8 cellular contexts compared by ENCODE assay signal in genomic region chr19:2456301-2456570, GRCh38. TPM values are rescaled to one million over a fixed set of nuclear protein-coding genes. Genes with fewer than 3 reads are reported as not detected.
DNase-seq lines count a peak whose midpoint lies in the region; ATAC-seq and TF ChIP-seq lines count a peak whose summit lies in the region.

No MANE protein-coding gene starts in this region.

- H3K27ac Mint-ChIP-seq in activated naive CD8-positive, alpha-beta T cell treated with anti-CD3 and anti-CD28 coated beads, Interleukin-2, amount 50 U/mL, for 24 hours: peak overlapping the region; percentile 73

- no peak for TF ChIP-seq EP300 in transverse colon (IDR thresholded peaks at IDR 0.05; ENCODE audit: low read depth)

- no peak for DNase-seq in activated naive CD8-positive, alpha-beta T cell treated with anti-CD3 and anti-CD28 coated beads, Interleukin-2, amount 50 U/mL, for 24 hours
- DNase-seq in left lung (no peak), transverse colon (no peak), CD1c-positive myeloid dendritic cell (ENCODE audit: extremely low spot score) (no peak), iPS-NIHi11 (ENCODE audit: low spot score) (no peak), germinal center (ENCODE audit: low spot score) (no peak)

- peak overlapping the region; percentile 83 for H3K4me3 Mint-ChIP-seq in activated naive CD8-positive, alpha-beta T cell treated with anti-CD3 and anti-CD28 coated beads, Interleukin-2, amount 50 U/mL, for 24 hours

- TF ChIP-seq CTCF in left lung (IDR thresholded peaks at IDR 0.05): no peak
- TF ChIP-seq CTCF in transverse colon (IDR thresholded peaks at IDR 0.05): no peak

- no peaks in the 10 kb centered on the region for H3K9me3 ChIP-seq in BLaER1 treated with 17β-estradiol and CSF1 and Interleukin-3, amounts not matched to agents 10 nM and 100 nM (replicated peaks in 1 of 11)
- H3K9me3 ChIP-seq in left lung (no peaks in the 10 kb centered on the region), transverse colon (no peaks in the 10 kb centered on the region)

- H3K4me1 ChIP-seq in BLaER1 treated with 17β-estradiol and CSF1 and Interleukin-3, amounts not matched to agents 10 nM and 100 nM: peaks cover 30 to 77% (median 59%) of the 10 kb centered on the region in 10 experiments
- H3K4me1 ChIP-seq in left lung: peaks cover 0 to 27% of the 10 kb centered on the region in 2 donors
- H3K4me1 ChIP-seq in transverse colon: peaks cover 8 to 20% (median 16%) of the 10 kb centered on the region in 4 donors

- intact Hi-C loops in left lung (cut with DNase I) (no loop called here), transverse colon (cut with DNase I; ENCODE audit: low total_unique reads) (no loop called here)

- TF ChIP-seq POLR2A in transverse colon (IDR thresholded peaks at IDR 0.05): no peak

- H3K36me3 Mint-ChIP-seq in activated naive CD8-positive, alpha-beta T cell treated with anti-CD3 and anti-CD28 coated beads, Interleukin-2, amount 50 U/mL, for 24 hours (ENCODE audit: low read depth): peaks cover 3% of the 10 kb centered on the region

- H4K20me1 ChIP-seq in BLaER1 treated with 17β-estradiol and CSF1 and Interleukin-3, amounts not matched to agents 10 nM and 100 nM: peaks cover 3 to 52% (median 50%) of the 10 kb centered on the region in 11 experiments; a peak in 20 of 22 replicates

- no CpG with 5 or more reads among the region's 26 CpGs for WGBS in transverse colon (ENCODE audit: low coverage in 1 of 2), 2 donors

- peak overlapping the region; percentile 97 to 100 (median 100) for H3K4me2 ChIP-seq in BLaER1 treated with 17β-estradiol and CSF1 and Interleukin-3, amounts not matched to agents 10 nM and 100 nM

- peaks cover 16% of the 10 kb centered on the region for H3K4me1 Mint-ChIP-seq in activated naive CD8-positive, alpha-beta T cell treated with anti-CD3 and anti-CD28 coated beads, Interleukin-2, amount 50 U/mL, for 24 hours

- H3K27ac ChIP-seq in BLaER1 treated with 17β-estradiol and CSF1 and Interleukin-3, amounts not matched to agents 10 nM and 100 nM: peak overlapping the region; percentile 27 to 97 (median 92); a peak in 21 of 22 replicates
- peak overlapping the region in 1 of 2 donors; percentile 63 for H3K27ac ChIP-seq in left lung
- H3K27ac ChIP-seq in transverse colon: peak overlapping the region; percentile 49 to 87 (median 84)

- no peaks in the 10 kb centered on the region for H3K27me3 ChIP-seq in BLaER1 treated with 17β-estradiol and CSF1 and Interleukin-3, amounts not matched to agents 10 nM and 100 nM
- H3K27me3 ChIP-seq in left lung: no peaks in the 10 kb centered on the region
- no peaks in the 10 kb centered on the region for H3K27me3 ChIP-seq in transverse colon

- peak; percentile 23 for ATAC-seq in HG02763 (IDR thresholded peaks at IDR 0.05; ENCODE audit: unreplicated experiment)
- no peak for ATAC-seq in activated naive CD8-positive, alpha-beta T cell treated with anti-CD3 and anti-CD28 coated beads, Interleukin-2, amount 50 U/mL, for 24 hours
- no peak for ATAC-seq in left lung

- H3K9me3 Mint-ChIP-seq in activated naive CD8-positive, alpha-beta T cell treated with anti-CD3 and anti-CD28 coated beads, Interleukin-2, amount 50 U/mL, for 24 hours: no peaks in the 10 kb centered on the region

- H3K4me3 ChIP-seq in BLaER1 treated with 17β-estradiol and CSF1 and Interleukin-3, amounts not matched to agents 10 nM and 100 nM: peak overlapping the region; percentile 96 to 100 (median 100)
- peak overlapping the region; percentile 78 to 92 for H3K4me3 ChIP-seq in left lung
- peak overlapping the region; percentile 81 to 100 (median 96) for H3K4me3 ChIP-seq in transverse colon

- H3K36me3 ChIP-seq in BLaER1 treated with 17β-estradiol and CSF1 and Interleukin-3, amounts not matched to agents 10 nM and 100 nM: peaks cover 0 to 30% (median 14%) of the 10 kb centered on the region in 11 experiments; a peak in 18 of 22 replicates
- H3K36me3 ChIP-seq in left lung (peaks cover 0 to 7% of the 10 kb centered on the region in 2 donors), transverse colon (no peaks in the 10 kb centered on the region)

- peaks cover 4% of the 10 kb centered on the region for H3K27me3 Mint-ChIP-seq in activated naive CD8-positive, alpha-beta T cell treated with anti-CD3 and anti-CD28 coated beads, Interleukin-2, amount 50 U/mL, for 24 hours

- in situ Hi-C loops in transverse colon (cut with MboI; ENCODE audit: low pct_ligation_motif_present in 1 of 4, low pct_unique_long_range_greater_than_20kb in 1 of 4, low sequenced_read_pairs in 3 of 4): no loop called here

- H3K9ac ChIP-seq in BLaER1 treated with 17β-estradiol and CSF1 and Interleukin-3, amounts not matched to agents 10 nM and 100 nM: peak overlapping the region; percentile 88 to 99 (median 95)

RNA-seq across cellular contexts. Expression of gene LMNB2, which starts 0.5 kb away (rescaled TPM):
- total RNA-seq in left lung: 10 to 100 TPM; 35.1 to 40.5 TPM
- 10 to 100 TPM; 10.8 to 23.9 (median 17.8) TPM for total RNA-seq in transverse colon

RNA-seq across cellular contexts. Expression of gene GADD45B, which starts 19.7 kb away (rescaled TPM):
- 10 to 100 TPM; 54.0 to 73.5 TPM for total RNA-seq in left lung
- 100 to 1,000 TPM in 3 of 4 donors, 10 to 100 TPM in 1; 59.0 to 280 (median 167) TPM for total RNA-seq in transverse colon

RNA-seq across cellular contexts. Expression of gene TIMM13, which starts 28.9 kb away (rescaled TPM):
- total RNA-seq in left lung (10 to 100 TPM; 69.1 to 98.0 TPM), transverse colon (10 to 100 TPM; 10.8 to 54.9 (median 30.8) TPM)
